11 cellular contexts compared by ENCODE assay signal in the genomic region with DNA sequence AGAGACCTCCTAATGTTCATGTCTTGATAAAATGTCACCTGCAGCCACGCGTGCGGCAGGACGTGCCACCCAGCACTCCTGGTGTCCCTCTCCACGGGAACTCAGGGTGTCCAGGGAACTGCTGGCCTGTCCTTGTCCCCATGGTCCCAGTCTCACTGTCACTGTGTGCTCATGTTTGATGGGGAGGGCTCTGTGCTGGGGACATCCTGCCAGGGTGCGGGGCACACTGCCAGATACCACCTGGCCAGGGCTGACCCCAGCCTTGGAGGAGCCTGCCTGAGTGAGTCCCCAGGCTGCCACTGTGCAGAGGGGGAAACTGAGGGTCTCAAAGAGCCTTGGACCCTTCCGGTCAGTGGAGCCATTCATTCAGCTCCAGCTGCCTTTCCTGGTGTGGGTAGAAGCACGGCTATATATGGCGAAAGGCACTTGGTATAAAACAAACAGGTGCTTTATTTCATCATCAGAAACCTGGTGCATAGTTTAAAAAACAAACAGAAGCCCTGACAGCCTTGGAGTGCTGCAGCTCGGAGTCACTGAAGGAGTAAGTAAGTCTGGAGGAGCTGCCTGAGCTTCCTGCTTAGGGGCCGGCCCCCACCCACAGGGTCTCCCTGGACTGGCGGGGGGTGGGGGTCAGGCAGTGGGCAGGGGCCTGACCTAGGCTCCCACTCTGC. TPM values are rescaled to one million over a fixed set of nuclear protein-coding genes. Genes with fewer than 3 reads are reported as not detected.
DNase-seq lines count a peak whose midpoint lies in the region; ATAC-seq and TF ChIP-seq lines count a peak whose summit lies in the region.
"Had no signal": no experiment of that assay in that cellular context is flagged by ENCODE, and none has a peak within 500 bp of the region (broad histone marks: within the 10 kb centered on the region; RNA-seq: fewer than 3 reads in every experiment).

No MANE protein-coding gene starts in this region.

- H3K4me1 ChIP-seq in liver (ENCODE audit: control insufficient read depth in 4 of 4, insufficient read depth in 4 of 4, low read length in 3 of 4) = peaks cover 0 to 21% (median 14%) of the 10 kb centered on the region in 4 donors
- H3K4me1 ChIP-seq in thyroid gland = peaks cover 45% of the 10 kb centered on the region in 2 donors
- H3K4me1 ChIP-seq: BE2C had no signal

- peaks cover 13% of the 10 kb centered on the region for H3K4me1 Mint-ChIP-seq in activated CD4-positive, alpha-beta memory T cell treated with anti-CD3 and anti-CD28 coated beads for 36 hours (ENCODE audit: low read depth)

- peak overlapping the region; percentile 11 to 25 for H3K27ac ChIP-seq in liver (ENCODE audit: low read depth in 1 of 2, low read length in 2 of 2)
- peak overlapping the region; percentile 86 to 97 (median 88) for H3K27ac ChIP-seq in thyroid gland

- peaks cover 11 to 33% (median 17%) of the 10 kb centered on the region in 4 donors for H3K36me3 ChIP-seq in liver (ENCODE audit: control insufficient read depth in 4 of 4, insufficient read depth in 3 of 4, low read depth in 1 of 4, low read length in 3 of 4)
- H3K36me3 ChIP-seq in thyroid gland = peaks cover 26 to 35% of the 10 kb centered on the region in 2 donors

- no peaks in the 10 kb centered on the region for H3K27me3 Mint-ChIP-seq in activated CD4-positive, alpha-beta memory T cell treated with anti-CD3 and anti-CD28 coated beads for 36 hours

- H3K4me3 ChIP-seq in liver (ENCODE audit: low read depth in 1 of 3, low read length in 3 of 3) (no peak overlapping the region), thyroid gland (replicated peaks in 1 of 3) (no peak overlapping the region)

- no peak for TF ChIP-seq CTCF in liver (IDR thresholded peaks at IDR 0.05; ENCODE audit: low read depth, low read length, missing input control)
- TF ChIP-seq CTCF in thyroid gland (IDR thresholded peaks at IDR 0.05) = no peak

- 75% methylated on average over 12 of the region's 12 CpGs for WGBS in liver
- 55 to 59% methylated on average over 8 to 12 of the region's 12 CpGs for WGBS in thyroid gland, 2 donors

- CTCF ChIA-PET in activated CD4-positive, alpha-beta memory T cell treated with anti-CD3 and anti-CD28 coated beads for 36 hours (lab: Charles Lee) = interaction anchor here (1.3 kb wide), 1 partner anchor 26 kb away, joined by 3 read pairs; no protein-coding TSS in a partner anchor

- intact Hi-C loops in activated CD4-positive, alpha-beta memory T cell treated with anti-CD3 and anti-CD28 coated beads for 36 hours (cut with micrococcal nuclease) = loop anchor here (10.0 kb wide), 1 partner anchor 685 kb away; a partner anchor contains a TSS
- intact Hi-C loops in thyroid gland (cut with DNase I) = loop anchor here (5.0 kb wide), 2 partner anchors 88 to 168 kb away; a partner anchor contains a TSS

- H3K9me3 ChIP-seq in liver (ENCODE audit: control insufficient read depth in 4 of 4, low read length in 3 of 4) = no peaks in the 10 kb centered on the region
- H3K9me3 ChIP-seq in thyroid gland = no peaks in the 10 kb centered on the region
- H3K9me3 ChIP-seq: BE2C had no signal

- POLR2A ChIA-PET in activated CD4-positive, alpha-beta memory T cell treated with anti-CD3 and anti-CD28 coated beads for 36 hours (lab: Charles Lee) = no interaction called here

- TF ChIP-seq RAD21 in liver (IDR thresholded peaks at IDR 0.05) = peak in 1 of 2 donors; percentile 11

- peak in 1 of 2 donors; percentile 61 for TF ChIP-seq POLR2A in thyroid gland (IDR thresholded peaks at IDR 0.05)

- H3K4me3 Mint-ChIP-seq in activated CD4-positive, alpha-beta memory T cell treated with anti-CD3 and anti-CD28 coated beads for 36 hours = no peak overlapping the region

- peak; percentile 58 for DNase-seq in activated effector memory CD4-positive, alpha-beta T cell treated with anti-CD3 and anti-CD28 coated beads, Interleukin-2, amount 50 U/mL, for 16 hours
- DNase-seq in activated effector memory CD4-positive, alpha-beta T cell treated with Interleukin-2 at 50 U/mL for 16 hours = no peak
- DNase-seq in activated CD4-positive, alpha-beta memory T cell treated with anti-CD3 and anti-CD28 coated beads for 36 hours = peak; percentile 8
- DNase-seq in thyroid gland (peak in 1 of 2 donors; percentile 72), retina (no peak)
- DNase-seq: BE2C; effector CD8-positive, alpha-beta T cell; SIG-M5 had no signal

- ATAC-seq in HG02981 (IDR thresholded peaks at IDR 0.05; ENCODE audit: unreplicated experiment) (no peak), HG03571 (IDR thresholded peaks at IDR 0.05; ENCODE audit: unreplicated experiment) (no peak)

- peaks cover 39% of the 10 kb centered on the region for H3K36me3 Mint-ChIP-seq in activated CD4-positive, alpha-beta memory T cell treated with anti-CD3 and anti-CD28 coated beads for 36 hours

- no peaks in the 10 kb centered on the region for H3K9me3 Mint-ChIP-seq in activated CD4-positive, alpha-beta memory T cell treated with anti-CD3 and anti-CD28 coated beads for 36 hours

- H3K27ac Mint-ChIP-seq in activated CD4-positive, alpha-beta memory T cell treated with anti-CD3 and anti-CD28 coated beads for 36 hours = peak overlapping the region; percentile 62

- H3K27me3 ChIP-seq in liver (ENCODE audit: control insufficient read depth in 4 of 4, insufficient read depth in 4 of 4, low read length in 3 of 4) = no peaks in the 10 kb centered on the region
- no peaks in the 10 kb centered on the region for H3K27me3 ChIP-seq in thyroid gland
- H3K27me3 ChIP-seq: BE2C had no signal

- no peak overlapping the region for H3K9ac ChIP-seq in liver (ENCODE audit: low read depth in 1 of 2, low read length in 2 of 2)

TF ChIP-seq in liver, 16 proteins besides CTCF, POLR2A, EP300 and RAD21:
- TF ChIP-seq, protein P1, sequence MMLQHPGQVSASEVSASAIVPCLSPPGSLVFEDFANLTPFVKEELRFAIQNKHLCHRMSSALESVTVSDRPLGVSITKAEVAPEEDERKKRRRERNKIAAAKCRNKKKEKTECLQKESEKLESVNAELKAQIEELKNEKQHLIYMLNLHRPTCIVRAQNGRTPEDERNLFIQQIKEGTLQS (IDR thresholded peaks at IDR 0.05) = peak; percentile 51
- peak; percentile 14 for TF ChIP-seq SP1 (IDR thresholded peaks at IDR 0.05)
- TF ChIP-seq TAF1 (conservative IDR thresholded peaks at IDR 0.05) = no peak
- TF ChIP-seq HNF4A (conservative IDR thresholded peaks at IDR 0.05) = peak; percentile 12 to 32
- TF ChIP-seq EGR1 (IDR thresholded peaks at IDR 0.05; ENCODE audit: low read depth in 2 of 2) = no peak
- TF ChIP-seq, protein P2, sequence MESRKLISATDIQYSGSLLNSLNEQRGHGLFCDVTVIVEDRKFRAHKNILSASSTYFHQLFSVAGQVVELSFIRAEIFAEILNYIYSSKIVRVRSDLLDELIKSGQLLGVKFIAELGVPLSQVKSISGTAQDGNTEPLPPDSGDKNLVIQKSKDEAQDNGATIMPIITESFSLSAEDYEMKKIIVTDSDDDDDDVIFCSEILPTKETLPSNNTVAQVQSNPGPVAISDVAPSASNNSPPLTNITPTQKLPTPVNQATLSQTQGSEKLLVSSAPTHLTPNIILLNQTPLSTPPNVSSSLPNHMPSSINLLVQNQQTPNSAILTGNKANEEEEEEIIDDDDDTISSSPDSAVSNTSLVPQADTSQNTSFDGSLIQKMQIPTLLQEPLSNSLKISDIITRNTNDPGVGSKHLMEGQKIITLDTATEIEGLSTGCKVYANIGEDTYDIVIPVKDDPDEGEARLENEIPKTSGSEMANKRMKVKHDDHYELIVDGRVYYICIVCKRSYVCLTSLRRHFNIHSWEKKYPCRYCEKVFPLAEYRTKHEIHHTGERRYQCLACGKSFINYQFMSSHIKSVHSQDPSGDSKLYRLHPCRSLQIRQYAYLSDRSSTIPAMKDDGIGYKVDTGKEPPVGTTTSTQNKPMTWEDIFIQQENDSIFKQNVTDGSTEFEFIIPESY (IDR thresholded peaks at IDR 0.05) = no peak

RNA-seq across cellular contexts. Expression of a gene that starts 32.9 kb away (rescaled TPM):
- total RNA-seq in activated CD4-positive, alpha-beta memory T cell treated with anti-CD3 and anti-CD28 coated beads for 36 hours = 10 to 100 TPM; 67.4 to 73.4 TPM
- total RNA-seq in liver = 10 to 100 TPM; 10.5 to 22.9 TPM
- polyA plus RNA-seq in liver = 10 to 100 TPM; 12.6 to 16.2 TPM
- 10 to 100 TPM; 18.4 to 24.8 (median 19.3) TPM for total RNA-seq in thyroid gland

RNA-seq across cellular contexts. Expression of a gene that starts 33.1 kb away (rescaled TPM):
- 1 to 10 TPM; 2.3 to 3.0 TPM for total RNA-seq in activated CD4-positive, alpha-beta memory T cell treated with anti-CD3 and anti-CD28 coated beads for 36 hours
- total RNA-seq in liver = 1 to 10 TPM; 2.0 to 2.2 TPM
- polyA plus RNA-seq in liver = 1 to 10 TPM; 1.0 to 1.6 TPM
- 10 to 100 TPM in 1 of 4 donors, 1 to 10 TPM in 3; 7.6 to 10.8 (median 9.1) TPM for total RNA-seq in thyroid gland

Comparison
In these comparisons a context has a peak if more than half of its experiments do, and no peak if none do; other contexts are left out.
1. DNase-seq: peak in activated effector memory CD4-positive, alpha-beta T cell treated with anti-CD3 and anti-CD28 coated beads, Interleukin-2, amount 50 U/mL, for 16 hours (single experiment) and activated CD4-positive, alpha-beta memory T cell treated with anti-CD3 and anti-CD28 coated beads for 36 hours (single experiment); none in activated effector memory CD4-positive, alpha-beta T cell treated with Interleukin-2 at 50 U/mL for 16 hours (single experiment) and retina (single experiment).